25 cellular contexts compared by ENCODE assay signal in genomic region chr2:29245742-29246387, GRCh38.
A peak's percentile ranks its signal among the peaks of the same experiment; 100 is the strongest.
DNase-seq lines count a peak whose midpoint lies in the region; ATAC-seq and TF ChIP-seq lines count a peak whose summit lies in the region.
"Had no signal": no experiment of that assay in that cellular context is flagged by ENCODE, and none has a peak within 500 bp of the region (broad histone marks: within the 10 kb centered on the region; RNA-seq: fewer than 3 reads in every experiment).

No MANE protein-coding gene starts in this region.

- TF ChIP-seq CTCF in NB4 (IDR thresholded peaks at IDR 0.05; ENCODE audit: low read depth, low read length) (no peak), foreskin keratinocyte (conservative IDR thresholded peaks at IDR 0.05) (no peak)

- no peaks in the 10 kb centered on the region for H3K4me1 ChIP-seq in foreskin keratinocyte
- H3K4me1 ChIP-seq: uterus had no signal

- DNase-seq in activated CD8-positive, alpha-beta memory T cell treated with anti-CD3 and anti-CD28 coated beads, Interleukin-2, amount 10 ng/mL, durations not matched to agents 7 days and 5 days = no peak
- no peak for DNase-seq in activated CD8-positive, alpha-beta memory T cell treated with anti-CD3 and anti-CD28 coated beads, Interleukin-2, amount 50 U/mL, for 4 hours
- DNase-seq in NB4 (ENCODE audit: low read depth) (peak; percentile 36), foreskin keratinocyte (no peak), NOMO-1 treated with dmso at 0.1 percent for 144 hours (lab: John Stamatoyannopoulos, UW; ENCODE audit: unreplicated experiment) (no peak), DMS 273 (lab: John Stamatoyannopoulos, UW; ENCODE audit: unreplicated experiment) (no peak)
- no peak for DNase-seq in stimulated activated effector memory CD8-positive, alpha-beta T cell treated with anti-CD3 and anti-CD28 coated beads, Interleukin-12 subunit alpha, Interleukin-12 subunit beta, amount 100 ng/mL, for 72 hours (ENCODE audit: low spot score in 2 of 2)
- DNase-seq: ACHN; activated CD4-positive, alpha-beta T cell treated with anti-CD3 and anti-CD28 coated beads for 48 hours; activated naive CD4-positive, alpha-beta T cell treated with anti-CD3 and anti-CD28 coated beads for 36 hours; central memory CD4-positive, alpha-beta T cell; dorsolateral prefrontal cortex; Kasumi-1; kidney glomerular epithelial cell; mesendoderm; nephron progenitor cell; NK-92 treated with Interleukin-12 subunit alpha and Interleukin-12 subunit beta, amount 100 ng/mL, for 24 hours; stimulated activated CD4-positive, alpha-beta T cell treated with anti-CD3 and anti-CD28 coated beads, Interleukin-4, amount 100 ng/mL, for 24 hours; T-cell; uterus had no signal

- H3K27me3 Mint-ChIP-seq in activated CD8-positive, alpha-beta memory T cell treated with anti-CD3 and anti-CD28 coated beads, Interleukin-2, amount 10 ng/mL, durations not matched to agents 7 days and 5 days = no peaks in the 10 kb centered on the region

- ATAC-seq in activated CD8-positive, alpha-beta memory T cell treated with anti-CD3 and anti-CD28 coated beads, Interleukin-2, amount 10 ng/mL, durations not matched to agents 7 days and 5 days = peak; percentile 27
- ATAC-seq in foreskin keratinocyte (peak; percentile 32), GM18867 (IDR thresholded peaks at IDR 0.05; ENCODE audit: unreplicated experiment) (no peak)
- ATAC-seq in stimulated activated effector memory CD8-positive, alpha-beta T cell treated with anti-CD3 and anti-CD28 coated beads, Interleukin-12 subunit alpha, Interleukin-12 subunit beta, amount 100 ng/mL, for 72 hours = peak; percentile 22
- ATAC-seq: T-cell had no signal

- H3K36me3 Mint-ChIP-seq in activated CD8-positive, alpha-beta memory T cell treated with anti-CD3 and anti-CD28 coated beads, Interleukin-2, amount 10 ng/mL, durations not matched to agents 7 days and 5 days = no peaks in the 10 kb centered on the region
- H3K36me3 Mint-ChIP-seq in stimulated activated effector memory CD8-positive, alpha-beta T cell treated with anti-CD3 and anti-CD28 coated beads, Interleukin-12 subunit alpha, Interleukin-12 subunit beta, amount 100 ng/mL, for 72 hours = no peaks in the 10 kb centered on the region
- H3K36me3 Mint-ChIP-seq: T-cell had no signal

- H3K4me1 Mint-ChIP-seq in activated CD8-positive, alpha-beta memory T cell treated with anti-CD3 and anti-CD28 coated beads, Interleukin-2, amount 10 ng/mL, durations not matched to agents 7 days and 5 days = no peaks in the 10 kb centered on the region
- H3K4me1 Mint-ChIP-seq in stimulated activated effector memory CD8-positive, alpha-beta T cell treated with anti-CD3 and anti-CD28 coated beads, Interleukin-12 subunit alpha, Interleukin-12 subunit beta, amount 100 ng/mL, for 72 hours = no peaks in the 10 kb centered on the region
- H3K4me1 Mint-ChIP-seq: nephron progenitor cell, T-cell had no signal

- no peak overlapping the region for H3K27ac Mint-ChIP-seq in activated CD8-positive, alpha-beta memory T cell treated with anti-CD3 and anti-CD28 coated beads, Interleukin-2, amount 10 ng/mL, durations not matched to agents 7 days and 5 days
- no peak overlapping the region for H3K27ac Mint-ChIP-seq in stimulated activated effector memory CD8-positive, alpha-beta T cell treated with anti-CD3 and anti-CD28 coated beads, Interleukin-12 subunit alpha, Interleukin-12 subunit beta, amount 100 ng/mL, for 72 hours
- H3K27ac Mint-ChIP-seq: activated naive CD4-positive, alpha-beta T cell treated with anti-CD3 and anti-CD28 coated beads for 36 hours; nephron progenitor cell; T-cell had no signal

- H3K27ac ChIP-seq in foreskin keratinocyte = no peak overlapping the region
- H3K27ac ChIP-seq: C4-2B, dorsolateral prefrontal cortex, epithelial cell of prostate, RWPE1, uterus had no signal

- no peak overlapping the region for H3K4me3 ChIP-seq in NB4 (ENCODE audit: low read depth, low read length)
- H3K4me3 ChIP-seq: dorsolateral prefrontal cortex, smooth muscle cell, uterus had no signal

- CTCF ChIA-PET in activated CD8-positive, alpha-beta memory T cell treated with anti-CD3 and anti-CD28 coated beads, Interleukin-2, amount 10 ng/mL, durations not matched to agents 7 days and 5 days (lab: Charles Lee) = no interaction called here

- H3K4me3 Mint-ChIP-seq in activated CD8-positive, alpha-beta memory T cell treated with anti-CD3 and anti-CD28 coated beads, Interleukin-2, amount 10 ng/mL, durations not matched to agents 7 days and 5 days = no peak overlapping the region
- H3K4me3 Mint-ChIP-seq in stimulated activated effector memory CD8-positive, alpha-beta T cell treated with anti-CD3 and anti-CD28 coated beads, Interleukin-12 subunit alpha, Interleukin-12 subunit beta, amount 100 ng/mL, for 72 hours = no peak overlapping the region
- H3K4me3 Mint-ChIP-seq: activated naive CD4-positive, alpha-beta T cell treated with anti-CD3 and anti-CD28 coated beads for 36 hours; nephron progenitor cell; T-cell had no signal

- H3K27me3 ChIP-seq in foreskin keratinocyte = peaks cover 4% of the 10 kb centered on the region
- H3K27me3 ChIP-seq: dorsolateral prefrontal cortex, uterus had no signal

- TF ChIP-seq POLR2A in NB4 (IDR thresholded peaks at IDR 0.05; ENCODE audit: extremely low read depth, insufficient read length) = no peak

- no peaks in the 10 kb centered on the region for H3K9me3 Mint-ChIP-seq in activated CD8-positive, alpha-beta memory T cell treated with anti-CD3 and anti-CD28 coated beads, Interleukin-2, amount 10 ng/mL, durations not matched to agents 7 days and 5 days (ENCODE audit: low read depth)
- no peaks in the 10 kb centered on the region for H3K9me3 Mint-ChIP-seq in stimulated activated effector memory CD8-positive, alpha-beta T cell treated with anti-CD3 and anti-CD28 coated beads, Interleukin-12 subunit alpha, Interleukin-12 subunit beta, amount 100 ng/mL, for 72 hours
- H3K9me3 Mint-ChIP-seq: activated naive CD4-positive, alpha-beta T cell treated with anti-CD3 and anti-CD28 coated beads for 36 hours; nephron progenitor cell; T-cell had no signal
